Comparison of ENCODE assay signal across 27 cellular contexts in the genomic region with DNA sequence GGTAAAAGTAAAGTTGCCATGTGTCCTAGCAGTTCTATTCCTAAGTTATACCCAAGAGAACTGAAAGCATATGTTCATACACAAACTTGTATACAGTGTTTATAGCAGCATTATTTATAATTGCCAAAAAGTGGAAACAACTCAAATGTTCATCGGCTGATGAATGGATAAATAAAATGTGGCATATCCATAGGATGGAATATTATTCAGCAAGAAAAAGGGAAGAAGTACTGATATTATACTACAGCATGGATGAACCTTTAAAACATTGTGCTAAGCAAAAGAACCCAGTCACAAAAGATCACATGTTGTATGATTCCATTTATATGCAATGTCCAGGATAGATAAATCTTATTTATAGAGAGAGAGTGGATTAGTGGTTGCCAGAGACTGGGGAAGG.
"Had no signal": no experiment of that assay in that cellular context is flagged by ENCODE, and none has a peak within 500 bp of the region (broad histone marks: within the 10 kb centered on the region; RNA-seq: fewer than 3 reads in every experiment).

No MANE protein-coding gene starts in this region.

- ATAC-seq: natural killer cell; psoas muscle; right cardiac atrium; right lobe of liver; stimulated activated naive B cell treated with anti-CD40 and anti-IgM and Interleukin-4, amounts not matched to agents 10 μg/mL and 1 μg/mL and 100 μg/mL, for 72 hours had no signal

- H3K36me3 ChIP-seq: ovary had no signal

- H3K9ac ChIP-seq: neural progenitor cell, parathyroid adenoma had no signal

- H3K4me1 Mint-ChIP-seq: nephron; stimulated activated naive B cell treated with anti-CD40 and anti-IgM and Interleukin-4, amounts not matched to agents 10 μg/mL and 1 μg/mL and 100 μg/mL, for 72 hours had no signal

- H3K4me1 ChIP-seq: parathyroid adenoma, psoas muscle, right lobe of liver, sigmoid colon, thyroid gland, tibial nerve, upper lobe of left lung, vagina had no signal

- H3K4me3 Mint-ChIP-seq: natural killer cell; nephron; neural progenitor cell; stimulated activated naive B cell treated with anti-CD40 and anti-IgM and Interleukin-4, amounts not matched to agents 10 μg/mL and 1 μg/mL and 100 μg/mL, for 72 hours; stimulated activated naive CD8-positive, alpha-beta T cell treated with anti-CD3 and anti-CD28 coated beads, Interleukin-15, Interleukin-2, amounts not matched to agents 100 ng/mL and 50 ng/mL, for 24 hours had no signal

- H3K27me3 Mint-ChIP-seq: progenitor cell of endocrine pancreas; stimulated activated naive B cell treated with anti-CD40 and anti-IgM and Interleukin-4, amounts not matched to agents 10 μg/mL and 1 μg/mL and 100 μg/mL, for 72 hours; stimulated activated naive CD8-positive, alpha-beta T cell treated with anti-CD3 and anti-CD28 coated beads, Interleukin-15, Interleukin-2, amounts not matched to agents 100 ng/mL and 50 ng/mL, for 24 hours had no signal

- H3K4me2 ChIP-seq: neural progenitor cell had no signal

- H3K27ac Mint-ChIP-seq: natural killer cell; nephron; neural progenitor cell; progenitor cell of endocrine pancreas; stimulated activated naive B cell treated with anti-CD40 and anti-IgM and Interleukin-4, amounts not matched to agents 10 μg/mL and 1 μg/mL and 100 μg/mL, for 72 hours; stimulated activated naive CD8-positive, alpha-beta T cell treated with anti-CD3 and anti-CD28 coated beads, Interleukin-15, Interleukin-2, amounts not matched to agents 100 ng/mL and 50 ng/mL, for 24 hours had no signal

- H3K27me3 ChIP-seq: neural progenitor cell, ovary, right lobe of liver, sigmoid colon, stomach, thyroid gland, tibial nerve, upper lobe of left lung, vagina had no signal

- DNase-seq: natural killer cell; occipital lobe; ovary; posterior cingulate gyrus; psoas muscle; right cardiac atrium; right lobe of liver; sigmoid colon; small intestine; stimulated activated CD4-positive, alpha-beta T cell treated with anti-CD3 and anti-CD28 coated beads, Interleukin-1b, Interleukin-23, amount 100 ng/mL, for 48 hours; stimulated activated CD4-positive, alpha-beta T cell treated with anti-CD3 and anti-CD28 coated beads, Interleukin-4, amount 100 ng/mL, for 1 hour; stimulated activated CD4-positive, alpha-beta T cell treated with anti-CD3 and anti-CD28 coated beads, Interleukin-4, amount 100 ng/mL, for 4 hours; stimulated activated CD8-positive, alpha-beta memory T cell treated with anti-CD3 and anti-CD28 coated beads, Interleukin-4, amount 100 ng/mL, for 48 hours; stimulated activated naive B cell treated with anti-CD40 and anti-IgM and Interleukin-4, amounts not matched to agents 10 μg/mL and 1 μg/mL and 100 μg/mL, for 72 hours; stimulated activated naive CD4-positive, alpha-beta T cell treated with Interleukin-2 at 50 U/mL for 16 hours; stomach; thyroid gland; trophoblast cell; upper lobe of left lung had no signal

- H3K27ac ChIP-seq: neural progenitor cell, ovary, parathyroid adenoma, psoas muscle, right lobe of liver, sigmoid colon, stomach, thoracic aorta, thyroid gland, tibial nerve, upper lobe of left lung, vagina had no signal

- H3K4me3 ChIP-seq: neural progenitor cell, ovary, psoas muscle, right lobe of liver, sigmoid colon, stomach, thoracic aorta, thyroid gland, tibial nerve, upper lobe of left lung, vagina had no signal

- H2AFZ ChIP-seq: neural progenitor cell, parathyroid adenoma had no signal

- H3K9me3 ChIP-seq: ovary, right lobe of liver, sigmoid colon, thoracic aorta, thyroid gland, vagina had no signal

- H3K9me3 Mint-ChIP-seq: natural killer cell; stimulated activated naive B cell treated with anti-CD40 and anti-IgM and Interleukin-4, amounts not matched to agents 10 μg/mL and 1 μg/mL and 100 μg/mL, for 72 hours; stimulated activated naive CD8-positive, alpha-beta T cell treated with anti-CD3 and anti-CD28 coated beads, Interleukin-15, Interleukin-2, amounts not matched to agents 100 ng/mL and 50 ng/mL, for 24 hours had no signal
